ENCODE assay signal across 11 cellular contexts in genomic region chr9:21761309-21761901, GRCh38. TPM values are rescaled to one million over a fixed set of nuclear protein-coding genes. Genes with fewer than 3 reads are reported as not detected.
DNase-seq lines count a peak whose midpoint lies in the region; ATAC-seq and TF ChIP-seq lines count a peak whose summit lies in the region.
"Had no signal": no experiment of that assay in that cellular context is flagged by ENCODE, and none has a peak within 500 bp of the region (broad histone marks: within the 10 kb centered on the region; RNA-seq: fewer than 3 reads in every experiment).

No MANE protein-coding gene starts in this region.

- H3K4me2 ChIP-seq in KMS-11: peak overlapping the region; percentile 29; the same call in 1 of the 2 replicates

- H3K27ac ChIP-seq in KMS-11 (no peak overlapping the region), uterus (no peak overlapping the region)
- H3K27ac ChIP-seq: vagina had no signal

- no peaks in the 10 kb centered on the region for H3K9me3 ChIP-seq in uterus
- H3K9me3 ChIP-seq: vagina had no signal

- H3K9ac ChIP-seq in KMS-11: no peak overlapping the region

- H3K27me3 ChIP-seq in KMS-11 (ENCODE audit: insufficient read depth, low read depth) (peaks cover 71% of the 10 kb centered on the region), uterus (no peaks in the 10 kb centered on the region)
- H3K27me3 ChIP-seq: vagina had no signal

- ATAC-seq in GM21825 (IDR thresholded peaks at IDR 0.05; ENCODE audit: unreplicated experiment): peak; percentile 80

- H3K4me3 ChIP-seq in KMS-11 (IDR thresholded peaks at IDR 0.05; ENCODE audit: insufficient read depth, low read depth, low read length): no peak overlapping the region
- no peak overlapping the region for H3K4me3 ChIP-seq in uterus
- H3K4me3 ChIP-seq: vagina had no signal

- H3K4me1 ChIP-seq in KMS-11 (ENCODE audit: low read depth, poor library complexity, severe bottlenecking): peaks cover 17% of the 10 kb centered on the region
- no peaks in the 10 kb centered on the region for H3K4me1 ChIP-seq in uterus
- H3K4me1 ChIP-seq: vagina had no signal

- H3K36me3 ChIP-seq in KMS-11 (ENCODE audit: insufficient read depth): no peaks in the 10 kb centered on the region
- no peaks in the 10 kb centered on the region for H3K36me3 ChIP-seq in uterus
- H3K36me3 ChIP-seq: vagina had no signal

- intact Hi-C loops in uterus (cut with DNase I; ENCODE audit: low total_unique reads): no loop called here

- TF ChIP-seq CTCF in KMS-11 (conservative IDR thresholded peaks at IDR 0.05; ENCODE audit: low read depth, low read length) (no peak), uterus (IDR thresholded peaks at IDR 0.05) (no peak)

- H4K20me1 ChIP-seq in KMS-11 (ENCODE audit: insufficient read depth): no peaks in the 10 kb centered on the region

- H3K79me2 ChIP-seq in KMS-11 (ENCODE audit: insufficient read depth, low read depth): no peaks in the 10 kb centered on the region

- peak; percentile 2 for DNase-seq in activated CD8-positive, alpha-beta memory T cell treated with anti-CD3 and anti-CD28 coated beads, Interleukin-2, amount 50 U/mL, for 24 hours (ENCODE audit: extremely low read depth)
- DNase-seq in activated CD8-positive, alpha-beta memory T cell treated with anti-CD3 and anti-CD28 coated beads, Interleukin-2, amount 50 U/mL, for 4 hours: no peak
- peak; percentile 27 to 28 for DNase-seq in stimulated activated CD8-positive, alpha-beta memory T cell treated with anti-CD3 and anti-CD28 coated beads, Interleukin-15, amount 100 ng/mL, for 48 hours (ENCODE audit: low read depth in 2 of 2)
- DNase-seq in uterus (no peak), iPS-NIHi7 (ENCODE audit: extremely low spot score) (no peak), Ammon's horn (ENCODE audit: low spot score) (no peak)
- DNase-seq: NCI-H2029 treated with DMSO at 0.1 percent for 48 hours, retina had no signal

- H2AFZ ChIP-seq in KMS-11 (ENCODE audit: low read depth): no peak overlapping the region

- TF ChIP-seq POLR2A in uterus (IDR thresholded peaks at IDR 0.05): no peak

RNA-seq across cellular contexts. Expression of gene MTAP, which starts 41.0 kb away (rescaled TPM):
- 10 to 100 TPM in 3 of 4 donors, 1 to 10 TPM in 1; 3.6 to 65.8 (median 39.4) TPM for total RNA-seq in uterus

Comparison
In these comparisons a context has a peak if more than half of its experiments do, and no peak if none do; other contexts are left out.
1. DNase-seq: peak in activated CD8-positive, alpha-beta memory T cell treated with anti-CD3 and anti-CD28 coated beads, Interleukin-2, amount 50 U/mL, for 24 hours (single experiment) and stimulated activated CD8-positive, alpha-beta memory T cell treated with anti-CD3 and anti-CD28 coated beads, Interleukin-15, amount 100 ng/mL, for 48 hours (2 of 2); none in activated CD8-positive, alpha-beta memory T cell treated with anti-CD3 and anti-CD28 coated beads, Interleukin-2, amount 50 U/mL, for 4 hours (single experiment), uterus (0 of 2), iPS-NIHi7 (single experiment) and Ammon's horn (single experiment).